Comparison of ENCODE assay signal across 2 cellular contexts in the genomic region with DNA sequence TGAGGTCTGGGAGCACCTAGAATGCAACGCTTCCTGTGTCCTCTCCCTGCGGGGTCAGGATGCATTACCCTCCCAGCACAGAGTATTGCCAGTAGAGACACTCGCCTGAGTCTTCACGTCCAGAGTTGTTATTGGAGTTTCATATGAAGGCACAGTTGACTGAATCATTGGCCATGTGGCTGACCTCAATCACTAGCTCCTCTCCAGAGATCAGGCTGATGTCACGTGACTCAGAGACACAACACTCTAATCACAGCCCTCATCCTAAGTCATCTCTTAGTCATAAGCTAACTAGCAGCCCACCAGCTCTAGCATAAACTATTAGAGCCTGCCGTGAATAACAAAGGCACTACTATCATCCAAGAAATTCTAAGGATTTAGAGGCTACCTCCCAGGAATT.
TF ChIP-seq lines count a peak whose summit lies in the region.

No MANE protein-coding gene starts in this region.

TF ChIP-seq in IMR-90, 13 proteins besides CTCF, POLR2A, EP300 and RAD21:
- TF ChIP-seq, protein P1, sequence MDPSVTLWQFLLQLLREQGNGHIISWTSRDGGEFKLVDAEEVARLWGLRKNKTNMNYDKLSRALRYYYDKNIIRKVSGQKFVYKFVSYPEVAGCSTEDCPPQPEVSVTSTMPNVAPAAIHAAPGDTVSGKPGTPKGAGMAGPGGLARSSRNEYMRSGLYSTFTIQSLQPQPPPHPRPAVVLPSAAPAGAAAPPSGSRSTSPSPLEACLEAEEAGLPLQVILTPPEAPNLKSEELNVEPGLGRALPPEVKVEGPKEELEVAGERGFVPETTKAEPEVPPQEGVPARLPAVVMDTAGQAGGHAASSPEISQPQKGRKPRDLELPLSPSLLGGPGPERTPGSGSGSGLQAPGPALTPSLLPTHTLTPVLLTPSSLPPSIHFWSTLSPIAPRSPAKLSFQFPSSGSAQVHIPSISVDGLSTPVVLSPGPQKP (IDR thresholded peaks at IDR 0.05; ENCODE audit: borderline replicate concordance, low read depth, low read length) = no peak
- TF ChIP-seq FOS (IDR thresholded peaks at IDR 0.05; ENCODE audit: low read depth, low read length) (peak; percentile 64), BHLHE40 (IDR thresholded peaks at IDR 0.05; ENCODE audit: low read depth, low read length) (peak; percentile 88), USF2 (IDR thresholded peaks at IDR 0.05; ENCODE audit: low read depth, low read length) (peak; percentile 95)

TF ChIP-seq in GM12878, 131 proteins besides CTCF, POLR2A, EP300 and RAD21:
- TF ChIP-seq, protein P2, sequence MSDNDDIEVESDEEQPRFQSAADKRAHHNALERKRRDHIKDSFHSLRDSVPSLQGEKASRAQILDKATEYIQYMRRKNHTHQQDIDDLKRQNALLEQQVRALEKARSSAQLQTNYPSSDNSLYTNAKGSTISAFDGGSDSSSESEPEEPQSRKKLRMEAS (IDR thresholded peaks at IDR 0.05; ENCODE audit: low read depth, low read length) = no peak
- TF ChIP-seq BHLHE40 (IDR thresholded peaks at IDR 0.05; ENCODE audit: borderline replicate concordance in 1 of 2, low read depth in 2 of 2, low read length in 1 of 2) (0 out of 4 replicates have a peak, but pooled peaks of 1 of the 2 experiments have one; percentile 8), RAD51 (IDR thresholded peaks at IDR 0.05) (peak; percentile 74; the same call in 1 of the 2 replicates)
TF ChIP-seq in GM12878: peak in this region for 2.
